Comparison of ENCODE assay signal across 21 cellular contexts in genomic region chrX:123077671-123078070, GRCh38.
"Had no signal": no experiment of that assay in that cellular context is flagged by ENCODE, and none has a peak within 500 bp of the region (broad histone marks: within the 10 kb centered on the region; RNA-seq: fewer than 3 reads in every experiment).

No MANE protein-coding gene starts in this region.

- H3K27ac ChIP-seq: body of pancreas had no signal

- DNase-seq: activated CD4-positive, alpha-beta T cell treated with anti-CD3 and anti-CD28 coated beads for 48 hours; activated CD4-positive, alpha-beta T cell treated with anti-CD3 and anti-CD28 coated beads, Interleukin-2, amount 50 U/mL, for 4 hours; activated CD4-positive, CD25-positive, alpha-beta regulatory T cell treated with anti-CD3 and anti-CD28 coated beads, Interleukin-2, amount 50 U/mL, for 72 hours; activated CD8-positive, alpha-beta memory T cell treated with anti-CD3 and anti-CD28 coated beads, Interleukin-2, amount 50 U/mL, for 48 hours; activated CD8-positive, alpha-beta T cell treated with anti-CD3 and anti-CD28 coated beads, Interleukin-2, amount 10 ng/mL, durations not matched to agents 7 days and 5 days; activated naive CD4-positive, alpha-beta T cell treated with anti-CD3 and anti-CD28 coated beads, Interleukin-2, amount 50 U/mL, for 16 hours; activated naive CD8-positive, alpha-beta T cell treated with anti-CD3 and anti-CD28 coated beads, Interleukin-2, amount 10 ng/mL, durations not matched to agents 7 days and 5 days; activated T-cell treated with anti-CD3 and anti-CD28 coated beads, Interleukin-2, amount 50 U/mL, for 1 hour; aorta; body of pancreas; MM.1S; NCI-H1105 treated with DMSO at 0.1 percent for 48 hours; NCI-H1436 treated with DMSO at 0.1 percent for 48 hours; NCI-H187; NCI-H2081; NCI-H2227 treated with DMSO at 0.1 percent for 48 hours; NCI-H526; NCI-H82; RPMI8226 had no signal

- H3K4me1 ChIP-seq: body of pancreas had no signal

- H3K27me3 ChIP-seq: body of pancreas had no signal

- ATAC-seq: activated CD8-positive, alpha-beta T cell treated with anti-CD3 and anti-CD28 coated beads, Interleukin-2, amount 10 ng/mL, durations not matched to agents 7 days and 5 days; body of pancreas; Panc1; Right ventricle myocardium inferior had no signal

- H3K9me3 ChIP-seq: body of pancreas had no signal

- H3K4me3 ChIP-seq: body of pancreas had no signal
